In genomic region chr13:27915301-27916207, GRCh38 we compare ENCODE assay signal across 21 cellular contexts. TPM values are rescaled to one million over a fixed set of nuclear protein-coding genes. Genes with fewer than 3 reads are reported as not detected.
"Had no signal": no experiment of that assay in that cellular context is flagged by ENCODE, and none has a peak within 500 bp of the region (broad histone marks: within the 10 kb centered on the region; RNA-seq: fewer than 3 reads in every experiment).

No MANE protein-coding gene starts in this region.

- H3K27ac ChIP-seq: brain microvascular endothelial cell, heart right ventricle, parathyroid adenoma, tibial artery, vagina had no signal

- H3K9me3 ChIP-seq: heart right ventricle, tibial artery, vagina had no signal

- H3K9me3 Mint-ChIP-seq: activated B cell treated with CpG ODN at 0.5 μM for 24 hours; activated CD4-positive, alpha-beta T cell treated with anti-CD3 and anti-CD28 coated beads, Interleukin-2, amount 10 ng/mL, durations not matched to agents 7 days and 5 days; activated naive CD4-positive, alpha-beta T cell treated with anti-CD3 and anti-CD28 coated beads, Interleukin-2, amount 50 U/mL, for 24 hours; mesothelial cell of epicardium had no signal

- H3K27ac Mint-ChIP-seq: activated B cell treated with CpG ODN at 0.5 μM for 24 hours; activated CD4-positive, alpha-beta T cell treated with anti-CD3 and anti-CD28 coated beads, Interleukin-2, amount 10 ng/mL, durations not matched to agents 7 days and 5 days; activated naive CD4-positive, alpha-beta T cell treated with anti-CD3 and anti-CD28 coated beads, Interleukin-2, amount 50 U/mL, for 24 hours; mesothelial cell of epicardium had no signal

- H3K36me3 Mint-ChIP-seq: activated naive CD4-positive, alpha-beta T cell treated with anti-CD3 and anti-CD28 coated beads, Interleukin-2, amount 50 U/mL, for 24 hours; mesothelial cell of epicardium had no signal

- H3K4me3 ChIP-seq: heart right ventricle, tibial artery, vagina had no signal

- ATAC-seq: heart right ventricle had no signal

- H3K4me3 Mint-ChIP-seq: activated B cell treated with CpG ODN at 0.5 μM for 24 hours; activated CD4-positive, alpha-beta T cell treated with anti-CD3 and anti-CD28 coated beads, Interleukin-2, amount 10 ng/mL, durations not matched to agents 7 days and 5 days; activated naive CD4-positive, alpha-beta T cell treated with anti-CD3 and anti-CD28 coated beads, Interleukin-2, amount 50 U/mL, for 24 hours; mesothelial cell of epicardium had no signal

- H3K36me3 ChIP-seq: brain microvascular endothelial cell, heart right ventricle, tibial artery, vagina had no signal

- DNase-seq: activated B cell treated with CpG ODN at 0.5 μM for 24 hours; activated CD4-positive, alpha-beta T cell treated with anti-CD3 and anti-CD28 coated beads, Interleukin-2, amount 10 ng/mL, durations not matched to agents 7 days and 5 days; amygdala; brain microvascular endothelial cell; heart right ventricle; kidney; retina; stimulated activated CD4-positive, alpha-beta T cell treated with anti-CD3 and anti-CD28 coated beads, Interleukin-15, amount 100 ng/mL, for 24 hours; stimulated activated CD4-positive, alpha-beta T cell treated with anti-CD3 and anti-CD28 coated beads, Interleukin-4, amount 100 ng/mL, for 4 hours; T-helper 1 cell; tibial artery had no signal

- H3K4me1 ChIP-seq: parathyroid adenoma had no signal

RNA-seq across cellular contexts. Expression of gene PDX1, which starts 4.2 kb away (rescaled TPM):
- total RNA-seq: activated B cell treated with CpG ODN at 0.5 μM for 24 hours; activated CD4-positive, alpha-beta T cell treated with anti-CD3 and anti-CD28 coated beads, Interleukin-2, amount 10 ng/mL, durations not matched to agents 7 days and 5 days; activated CD8-positive, alpha-beta memory T cell treated with anti-CD3 and anti-CD28 coated beads for 36 hours; chondrocyte; fibroblast of lung; frontal cortex; heart right ventricle; kidney; mesothelial cell of epicardium; skeletal muscle tissue; vagina had no signal
- polyA plus RNA-seq: fibroblast of lung, heart right ventricle had no signal

RNA-seq across cellular contexts. Expression of gene CDX2, which starts 53.6 kb away (rescaled TPM):
- total RNA-seq: activated B cell treated with CpG ODN at 0.5 μM for 24 hours; activated CD4-positive, alpha-beta T cell treated with anti-CD3 and anti-CD28 coated beads, Interleukin-2, amount 10 ng/mL, durations not matched to agents 7 days and 5 days; activated CD8-positive, alpha-beta memory T cell treated with anti-CD3 and anti-CD28 coated beads for 36 hours; chondrocyte; fibroblast of lung; frontal cortex; heart right ventricle; kidney; liver; skeletal muscle tissue; vagina had no signal
- polyA plus RNA-seq: fibroblast of lung, heart right ventricle, liver had no signal
